9 cellular contexts compared by ENCODE assay signal in genomic region chr11:111565111-111565720, GRCh38. TPM values are rescaled to one million over a fixed set of nuclear protein-coding genes. Genes with fewer than 3 reads are reported as not detected.
A peak's percentile ranks its signal among the peaks of the same experiment; 100 is the strongest.
DNase-seq lines count a peak whose midpoint lies in the region; ATAC-seq and TF ChIP-seq lines count a peak whose summit lies in the region.
"Had no signal": no experiment of that assay in that cellular context is flagged by ENCODE, and none has a peak within 500 bp of the region (broad histone marks: within the 10 kb centered on the region; RNA-seq: fewer than 3 reads in every experiment).

No MANE protein-coding gene starts in this region.

- no peaks in the 10 kb centered on the region for H3K9me3 ChIP-seq in CD4-positive, alpha-beta T cell (ENCODE audit: control insufficient read depth, low read length)
- H3K9me3 ChIP-seq in NT2/D1 (ENCODE audit: insufficient read depth, low read length), result no peaks in the 10 kb centered on the region
- no peaks in the 10 kb centered on the region for H3K9me3 ChIP-seq in suprapubic skin

- intact Hi-C loops in CD4-positive, alpha-beta T cell (cut with DNase I, micrococcal nuclease), result loop anchor here (1.0 to 10.0 kb wide), 3 partner anchors 212 to 420 kb away; no protein-coding TSS in a partner anchor

- peaks cover 2% of the 10 kb centered on the region for H3K27me3 ChIP-seq in CD4-positive, alpha-beta T cell (ENCODE audit: control insufficient read depth, insufficient read depth, low read length)
- H3K27me3 ChIP-seq in NT2/D1 (ENCODE audit: insufficient read depth, insufficient read length) (no peaks in the 10 kb centered on the region), suprapubic skin (no peaks in the 10 kb centered on the region)

- no peaks in the 10 kb centered on the region for H3K36me3 ChIP-seq in NT2/D1 (ENCODE audit: insufficient read depth, insufficient read length, low read length)
- no peaks in the 10 kb centered on the region for H3K36me3 ChIP-seq in suprapubic skin

- TF ChIP-seq CTCF in CD4-positive, alpha-beta T cell (IDR thresholded peaks at IDR 0.05), result peak; percentile 96
- TF ChIP-seq CTCF in endothelial cell (IDR thresholded peaks at IDR 0.05; ENCODE audit: unreplicated experiment), result peak; percentile 96
- TF ChIP-seq CTCF in suprapubic skin (IDR thresholded peaks at IDR 0.05), result peak; percentile 83 to 86

- H3K4me3 ChIP-seq in NT2/D1 (ENCODE audit: insufficient read length, low read depth) (no peak overlapping the region), suprapubic skin (no peak overlapping the region)

- no peaks in the 10 kb centered on the region for H3K36me3 Mint-ChIP-seq in CD4-positive, alpha-beta T cell (ENCODE audit: low read depth)
- H3K36me3 Mint-ChIP-seq in endothelial cell (ENCODE audit: low read depth, unreplicated experiment), result peaks cover 11% of the 10 kb centered on the region

- H3K4me3 Mint-ChIP-seq in CD4-positive, alpha-beta T cell, result no peak overlapping the region
- no peak overlapping the region for H3K4me3 Mint-ChIP-seq in endothelial cell (ENCODE audit: unreplicated experiment)
- H3K4me3 Mint-ChIP-seq: stimulated activated naive CD8-positive, alpha-beta T cell treated with anti-CD3 and anti-CD28 coated beads, Interleukin-15, Interleukin-2, amounts not matched to agents 100 ng/mL and 50 ng/mL, for 24 hours had no signal

- H3K4me1 ChIP-seq in NT2/D1 (ENCODE audit: insufficient read depth, insufficient read length), result no peaks in the 10 kb centered on the region
- H3K4me1 ChIP-seq in suprapubic skin, result no peaks in the 10 kb centered on the region

- no peaks in the 10 kb centered on the region for H3K4me1 Mint-ChIP-seq in CD4-positive, alpha-beta T cell (ENCODE audit: low read depth)
- H3K4me1 Mint-ChIP-seq in endothelial cell (ENCODE audit: unreplicated experiment), result peaks cover under 1% of the 10 kb centered on the region

- CTCF ChIA-PET in CD4-positive, alpha-beta T cell (lab: Charles Lee), result no interaction called here

- peak; percentile 30 to 57 (median 46) for DNase-seq in CD4-positive, alpha-beta T cell
- peak; percentile 73 for DNase-seq in HT1080 (ENCODE audit: low read depth)
- peak; percentile 52 for DNase-seq in NT2/D1 (ENCODE audit: low read depth, low spot score)
- peak; percentile 31 for DNase-seq in activated CD8-positive, alpha-beta memory T cell treated with anti-CD3 and anti-CD28 coated beads, Interleukin-2, amount 50 U/mL, for 1 hour (ENCODE audit: extremely low read depth)
- peak; percentile 63 for DNase-seq in endothelial cell (ENCODE audit: low spot score)
- peak; percentile 73 for DNase-seq in middle frontal gyrus (ENCODE audit: extremely low spot score, low spot score)
- peak; percentile 73 to 82 for DNase-seq in suprapubic skin (ENCODE audit: low spot score in 2 of 2)

- ATAC-seq in CD4-positive, alpha-beta T cell (ENCODE audit: poor library complexity), result no peak
- ATAC-seq in GM21390 (IDR thresholded peaks at IDR 0.05; ENCODE audit: unreplicated experiment), result no peak

- H3K9me3 Mint-ChIP-seq in CD4-positive, alpha-beta T cell, result no peaks in the 10 kb centered on the region
- no peaks in the 10 kb centered on the region for H3K9me3 Mint-ChIP-seq in endothelial cell (ENCODE audit: unreplicated experiment)
- H3K9me3 Mint-ChIP-seq: stimulated activated naive CD8-positive, alpha-beta T cell treated with anti-CD3 and anti-CD28 coated beads, Interleukin-15, Interleukin-2, amounts not matched to agents 100 ng/mL and 50 ng/mL, for 24 hours had no signal

- no peak for TF ChIP-seq POLR2A in suprapubic skin (IDR thresholded peaks at IDR 0.05)

- H3K27ac ChIP-seq in CD4-positive, alpha-beta T cell (ENCODE audit: low read depth, low read length), result no peak overlapping the region
- no peak overlapping the region for H3K27ac ChIP-seq in suprapubic skin

- no peak overlapping the region for H3K27ac Mint-ChIP-seq in CD4-positive, alpha-beta T cell
- no peak overlapping the region for H3K27ac Mint-ChIP-seq in endothelial cell (ENCODE audit: unreplicated experiment)
- H3K27ac Mint-ChIP-seq: stimulated activated naive CD8-positive, alpha-beta T cell treated with anti-CD3 and anti-CD28 coated beads, Interleukin-15, Interleukin-2, amounts not matched to agents 100 ng/mL and 50 ng/mL, for 24 hours had no signal

- no peak overlapping the region for H3K9ac ChIP-seq in NT2/D1 (ENCODE audit: insufficient read length, low read depth)

- no peak for TF ChIP-seq EP300 in suprapubic skin (IDR thresholded peaks at IDR 0.05)

- H3K27me3 Mint-ChIP-seq in CD4-positive, alpha-beta T cell, result no peaks in the 10 kb centered on the region
- peaks cover 2% of the 10 kb centered on the region for H3K27me3 Mint-ChIP-seq in endothelial cell (ENCODE audit: unreplicated experiment)
- H3K27me3 Mint-ChIP-seq: stimulated activated naive CD8-positive, alpha-beta T cell treated with anti-CD3 and anti-CD28 coated beads, Interleukin-15, Interleukin-2, amounts not matched to agents 100 ng/mL and 50 ng/mL, for 24 hours had no signal

- POLR2A ChIA-PET in CD4-positive, alpha-beta T cell (lab: Charles Lee), result no interaction called here

- 67% methylated on average over 4 of the region's 4 CpGs for WGBS in suprapubic skin

RNA-seq across cellular contexts. Expression of gene LAYN, which starts 24.7 kb away (rescaled TPM):
- total RNA-seq in CD4-positive, alpha-beta T cell, result 1 to 10 TPM; 1.3 to 1.4 TPM
- total RNA-seq in HT1080 (2014; rRNA removed; shearing (Covaris generic)), result 59.2 and 61.0 TPM in 2 replicates
- 52.6 and 59.3 TPM in 2 replicates for polyA plus RNA-seq in HT1080 (2015; cell fraction: cytosol; rRNA removed)
- polyA plus RNA-seq in HT1080 (2015; cell fraction: nucleus; rRNA removed), result 32.3 and 35.2 TPM in 2 replicates
- total RNA-seq in endothelial cell (ENCODE audit: unreplicated experiment), result 26.2 TPM
- total RNA-seq in suprapubic skin, result 1 to 10 TPM; 1.5 to 4.7 (median 1.9) TPM

RNA-seq across cellular contexts. Expression of gene SIK2, which starts 37.0 kb away (rescaled TPM):
- 1 to 10 TPM; 3.6 to 5.8 TPM for total RNA-seq in CD4-positive, alpha-beta T cell
- total RNA-seq in HT1080 (2014; rRNA removed; shearing (Covaris generic)), result 9.0 and 9.2 TPM in 2 replicates
- polyA plus RNA-seq in HT1080 (2015; cell fraction: cytosol; rRNA removed), result 8.1 and 8.3 TPM in 2 replicates
- 12.7 and 14.6 TPM in 2 replicates for polyA plus RNA-seq in HT1080 (2015; cell fraction: nucleus; rRNA removed)
- total RNA-seq in endothelial cell (ENCODE audit: unreplicated experiment), result 16.3 TPM
- 10 to 100 TPM; 13.9 to 29.0 (median 25.1) TPM for total RNA-seq in suprapubic skin

RNA-seq across cellular contexts. Expression of gene HOATZ, which starts 50.6 kb away (rescaled TPM):
- not detected for total RNA-seq in CD4-positive, alpha-beta T cell
- total RNA-seq in HT1080 (2014; rRNA removed; shearing (Covaris generic)), result not detected in 2 replicates
- polyA plus RNA-seq in HT1080 (2015; cell fraction: cytosol; rRNA removed), result not detected in 2 replicates
- polyA plus RNA-seq in HT1080 (2015; cell fraction: nucleus; rRNA removed), result not detected in 2 replicates
- total RNA-seq in endothelial cell (ENCODE audit: unreplicated experiment) (not detected), suprapubic skin (not detected)

RNA-seq across cellular contexts. Expression of gene BTG4, which starts 53.0 kb away (rescaled TPM):
- not detected for total RNA-seq in CD4-positive, alpha-beta T cell
- 0.39 TPM in 1 of 2 replicates, not detected in the other for total RNA-seq in HT1080 (2014; rRNA removed; shearing (Covaris generic))
- polyA plus RNA-seq in HT1080 (2015; cell fraction: cytosol; rRNA removed), result 0.31 TPM in 1 of 2 replicates, not detected in the other
- 0.16 and 0.50 TPM in 2 replicates for polyA plus RNA-seq in HT1080 (2015; cell fraction: nucleus; rRNA removed)
- total RNA-seq in endothelial cell (ENCODE audit: unreplicated experiment) (not detected), suprapubic skin (not detected)
